8 cellular contexts compared by ENCODE assay signal in genomic region chr1:63522891-63523728, GRCh38. TPM values are rescaled to one million over a fixed set of nuclear protein-coding genes. Genes with fewer than 3 reads are reported as not detected.
A peak's percentile ranks its signal among the peaks of the same experiment; 100 is the strongest.
DNase-seq lines count a peak whose midpoint lies in the region; ATAC-seq, FAIRE-seq and TF ChIP-seq lines count a peak whose summit lies in the region.

Gene EFCAB7 (plus strand): TSS chr1:63523525. CDS start chr1:63525573, 2,048 bp downstream.
Gene ITGB3BP (minus strand): TSS chr1:63523225. CDS start chr1:63523133, 92 bp downstream.

- TF ChIP-seq POLR2A in GM12891 (IDR thresholded peaks at IDR 0.05; ENCODE audit: low read depth, low read length): peak; percentile 69
- peak; percentile 1 to 68 for TF ChIP-seq POLR2A in adrenal gland (IDR thresholded peaks at IDR 0.05)

- H3K36me3 ChIP-seq in adrenal gland (replicated peaks in 1 of 2): no peaks in the 10 kb centered on the region
- peaks cover 0 to 27% (median 0%) of the 10 kb centered on the region in 9 donors for H3K36me3 ChIP-seq in heart right ventricle

- peak; percentile 24 for DNase-seq in GM12891 (ENCODE audit: insufficient read length, low spot score)
- peak; percentile 98 to 99 (median 99) for DNase-seq in NCI-H1417 (lab: John Stamatoyannopoulos, UW)
- DNase-seq in SW480 (ENCODE audit: low spot score): peak; percentile 97
- peak; percentile 85 to 96 (median 92) for DNase-seq in adrenal gland
- DNase-seq in heart right ventricle: peak; percentile 75 to 85
- DNase-seq in pons (ENCODE audit: low spot score): peak; percentile 94
- DNase-seq in type B pancreatic cell (ENCODE audit: extremely low spot score, unreplicated experiment): peak; percentile 90

- intact Hi-C loops in adrenal gland (cut with DNase I) (no loop called here), heart right ventricle (cut with DNase I) (loop anchor here in 1 of 10 donors (10.0 kb wide), 1 partner anchor 678 kb away; no protein-coding TSS in a partner anchor)

- H3K27ac ChIP-seq in adrenal gland: peak within 1 kb of the TSS; percentile 32 to 96 (median 81)
- H3K27ac ChIP-seq in heart right ventricle: peak within 1 kb of the TSS; percentile 78 to 96 (median 89)

- H3K4me3 ChIP-seq in adrenal gland (peak within 1 kb of the TSS; percentile 35 to 58 (median 46)), heart right ventricle (peak within 1 kb of the TSS; percentile 49 to 86 (median 74))

- TF ChIP-seq CTCF in adrenal gland (IDR thresholded peaks at IDR 0.05) (no peak), heart right ventricle (IDR thresholded peaks at IDR 0.05) (no peak), type B pancreatic cell (conservative IDR thresholded peaks at IDR 0.05) (no peak)

- 0% methylated on average over 39 to 50 of the region's 50 CpGs for WGBS in adrenal gland, 4 donors
- 0% methylated on average over 50 of the region's 50 CpGs for WGBS in heart right ventricle, 2 donors

- H3K27me3 ChIP-seq in adrenal gland (no peaks in the 10 kb centered on the region), heart right ventricle (no peaks in the 10 kb centered on the region)

- H3K4me3 Mint-ChIP-seq in type B pancreatic cell: peak within 1 kb of the TSS; percentile 96

- FAIRE-seq in GM12891 (lab: Jason Lieb, UNC): peak; percentile 90

- no peaks in the 10 kb centered on the region for H3K36me3 Mint-ChIP-seq in type B pancreatic cell

- peaks cover 5% of the 10 kb centered on the region for H3K4me1 Mint-ChIP-seq in type B pancreatic cell (ENCODE audit: unreplicated experiment)

- H3K27me3 Mint-ChIP-seq in type B pancreatic cell: no peaks in the 10 kb centered on the region

- peak; percentile 87 for ATAC-seq in HG02763 (IDR thresholded peaks at IDR 0.05; ENCODE audit: unreplicated experiment)
- ATAC-seq in heart right ventricle: peak; percentile 92 to 97 (median 96)

- no peaks in the 10 kb centered on the region for H3K9me3 ChIP-seq in adrenal gland (replicated peaks in 1 of 3)
- no peaks in the 10 kb centered on the region for H3K9me3 ChIP-seq in heart right ventricle

- no peaks in the 10 kb centered on the region for H3K9me3 Mint-ChIP-seq in type B pancreatic cell

- H3K27ac Mint-ChIP-seq in type B pancreatic cell: peak within 1 kb of the TSS; percentile 96

- peaks cover 10 to 19% of the 10 kb centered on the region in 2 donors for H3K4me1 ChIP-seq in adrenal gland (replicated peaks in 1 of 2)
- peaks cover 3 to 24% (median 18%) of the 10 kb centered on the region in 9 donors for H3K4me1 ChIP-seq in heart right ventricle

TF ChIP-seq in GM12891, 5 proteins besides CTCF, POLR2A, EP300 and RAD21:
- TF ChIP-seq TAF1 (IDR thresholded peaks at IDR 0.05; ENCODE audit: low read depth, low read length): peak; percentile 76
- peak; percentile 61 for TF ChIP-seq PAX5 (IDR thresholded peaks at IDR 0.05; ENCODE audit: insufficient read depth, low read length, severe bottlenecking)
- TF ChIP-seq POU2F2 (IDR thresholded peaks at IDR 0.05; ENCODE audit: low read depth, low read length): peak; percentile 92
- TF ChIP-seq POLR2AphosphoS5 (IDR thresholded peaks at IDR 0.05; ENCODE audit: low read depth, low read length): peak; percentile 75
- TF ChIP-seq SPI1 (IDR thresholded peaks at IDR 0.05; ENCODE audit: low read depth, low read length): peak; percentile 58

RNA-seq across cellular contexts. Expression of gene EFCAB7, which starts in this region (rescaled TPM):
- 3.8 TPM for polyA plus RNA-seq in GM12891 (2012; ENCODE audit: low read depth, missing spikeins)
- 10 to 100 TPM in 2 of 8 donors, 1 to 10 TPM in 6; 2.5 to 16.7 (median 4.9) TPM for total RNA-seq in adrenal gland
- 10 to 100 TPM in 1 of 3 donors, 1 to 10 TPM in 2; 4.5 to 13.5 (median 7.3) TPM for polyA plus RNA-seq in adrenal gland
- total RNA-seq in heart right ventricle: 10 to 100 TPM in 1 of 10 donors, 1 to 10 TPM in 9; 4.5 to 10.7 (median 8.1) TPM
- 1 to 10 TPM; 2.3 to 8.5 TPM for polyA plus RNA-seq in heart right ventricle
- 5.1 and 10.2 TPM in 2 replicates for total RNA-seq in type B pancreatic cell (ENCODE audit: low replicate concordance)

RNA-seq across cellular contexts. Expression of gene ITGB3BP, which starts in this region (rescaled TPM):
- 56.7 TPM for polyA plus RNA-seq in GM12891 (2012; ENCODE audit: low read depth, missing spikeins)
- total RNA-seq in adrenal gland (10 to 100 TPM in 4 of 8 donors, 1 to 10 TPM in 4; 2.4 to 30.7 (median 13.3) TPM), heart right ventricle (10 to 100 TPM in 2 of 10 donors, 1 to 10 TPM in 8; 4.3 to 14.7 (median 7.4) TPM), type B pancreatic cell (ENCODE audit: low replicate concordance) (25.0 and 39.9 TPM in 2 replicates)
- polyA plus RNA-seq in adrenal gland (10 to 100 TPM; 27.3 to 50.2 (median 34.5) TPM), heart right ventricle (10 to 100 TPM in 1 of 2 donors, 1 to 10 TPM in 1; 5.8 to 12.9 TPM)

Comparison
In these comparisons a context has a peak if more than half of its experiments do, and no peak if none do; other contexts are left out.
1. Peak in every context shown above with its lines: DNase-seq, ATAC-seq, H3K4me3 ChIP-seq and H3K27ac ChIP-seq.
2. DNase-seq: peak in every context shown above with its lines; median percentile 99 in NCI-H1417; 97 in SW480; 94 in pons; 92 in adrenal gland; 90 in type B pancreatic cell; 80 in heart right ventricle; 24 in GM12891.